In genomic region chr19:47608074-47608907, GRCh38 we compare ENCODE assay signal across 8 cellular contexts. TPM values are rescaled to one million over a fixed set of nuclear protein-coding genes. Genes with fewer than 3 reads are reported as not detected.
DNase-seq lines count a peak whose midpoint lies in the region; ATAC-seq lines count a peak whose summit lies in the region.

No MANE protein-coding gene starts in this region.

- no peaks in the 10 kb centered on the region for H3K27me3 ChIP-seq in CD4-positive, alpha-beta memory T cell (ENCODE audit: insufficient read depth, low read length)
- H3K27me3 ChIP-seq in mesenchymal stem cell (ENCODE audit: control insufficient read depth in 1 of 2, insufficient read depth in 1 of 2, low read length in 2 of 2) = peaks cover 0 to 5% of the 10 kb centered on the region in 2 experiments

- peaks cover 30% of the 10 kb centered on the region for H3K4me1 ChIP-seq in CD4-positive, alpha-beta memory T cell (ENCODE audit: insufficient read depth, low read length)
- H3K4me1 ChIP-seq in mesenchymal stem cell (ENCODE audit: control insufficient read depth, insufficient read depth, low read depth, low read length) = peaks cover 22% of the 10 kb centered on the region

- peak overlapping the region; percentile 97 for H4K91ac ChIP-seq in mesenchymal stem cell (ENCODE audit: low read length)

- H3K4me2 ChIP-seq in mesenchymal stem cell (ENCODE audit: low read length, poor library complexity, severe bottlenecking) = peak overlapping the region; percentile 72

- H3K4me1 Mint-ChIP-seq in CD4-positive, alpha-beta memory T cell = peaks cover 17 to 35% (median 25%) of the 10 kb centered on the region in 4 donors

- H3K4me3 ChIP-seq in CD4-positive, alpha-beta memory T cell (ENCODE audit: low read length in 2 of 2) = peak overlapping the region; percentile 52 to 89
- H3K4me3 ChIP-seq in mesenchymal stem cell (ENCODE audit: insufficient read depth in 1 of 2, low read depth in 1 of 2, low read length in 2 of 2) = peak overlapping the region; percentile 96 to 99

- H2AFZ ChIP-seq in mesenchymal stem cell (ENCODE audit: low read depth, low read length) = peak overlapping the region; percentile 94

- H3K14ac ChIP-seq in mesenchymal stem cell (ENCODE audit: low read length in 2 of 2) = peak overlapping the region in 1 of 2 experiments; percentile 100

- POLR2A ChIA-PET in CD4-positive, alpha-beta memory T cell (lab: Charles Lee; ENCODE audit: partially characterized antibody) = interaction anchor here (0.5 to 6.5 kb wide), 14 partner anchors 7 to 494 kb away, joined by 3 to 107 read pairs (median 4); partner anchors contain the start of genes INAFM1, KPTN, NAPA and ZNF541

- peak; percentile 93 to 98 (median 96) for DNase-seq in CD4-positive, alpha-beta memory T cell
- DNase-seq in HK-2 (ENCODE audit: unreplicated experiment) (peak; percentile 94), NCI-H82 treated with DMSO at 0.1 percent for 48 hours (lab: John Stamatoyannopoulos, UW; ENCODE audit: unreplicated experiment) (peak; percentile 44), mesenchymal stem cell (peak; percentile 94)
- DNase-seq in activated CD8-positive, alpha-beta memory T cell treated with anti-CD3 and anti-CD28 coated beads for 24 hours = peak; percentile 99
- peak; percentile 93 for DNase-seq in effector CD8-positive, alpha-beta T cell (lab: John Stamatoyannopoulos, UW)
- DNase-seq in stimulated activated CD8-positive, alpha-beta memory T cell treated with anti-CD3 and anti-CD28 coated beads, Interleukin-12 subunit alpha, Interleukin-12 subunit beta, amount 100 ng/mL, for 24 hours (ENCODE audit: extremely low read depth) = peak; percentile 82

- H3K23ac ChIP-seq in mesenchymal stem cell (ENCODE audit: low read length in 2 of 2) = peak overlapping the region; percentile 83

- H3K36me3 ChIP-seq in CD4-positive, alpha-beta memory T cell (ENCODE audit: insufficient read depth, low read length) = no peaks in the 10 kb centered on the region
- peaks cover 0 to 7% of the 10 kb centered on the region in 2 experiments for H3K36me3 ChIP-seq in mesenchymal stem cell (ENCODE audit: control insufficient read depth in 1 of 2, insufficient read depth in 2 of 2, low read depth in 1 of 2, low read length in 2 of 2)

- no peaks in the 10 kb centered on the region for H3K9me3 ChIP-seq in CD4-positive, alpha-beta memory T cell (ENCODE audit: control insufficient read depth in 1 of 2, low read length in 2 of 2)
- H3K9me3 ChIP-seq in mesenchymal stem cell (ENCODE audit: control insufficient read depth, low read length) = no peaks in the 10 kb centered on the region

- H3K4me3 Mint-ChIP-seq in CD4-positive, alpha-beta memory T cell = peak overlapping the region; percentile 80 to 89 (median 83)

- H2BK15ac ChIP-seq in mesenchymal stem cell (ENCODE audit: low read depth, poor library complexity, severe bottlenecking) = peak overlapping the region; percentile 93

- intact Hi-C loops in CD4-positive, alpha-beta memory T cell (cut with micrococcal nuclease) = loop anchor here (1.0 to 10.0 kb wide), 4 partner anchors 8 to 976 kb away; partner anchors contain the start of genes NAPA and NOP53

- WGBS in mesenchymal stem cell = under 1% methylated on average over 59 of the region's 93 CpGs

- H2BK12ac ChIP-seq in mesenchymal stem cell (ENCODE audit: low read length in 2 of 2) = peak overlapping the region; percentile 79 to 96

- H3K9ac ChIP-seq in mesenchymal stem cell (ENCODE audit: low read length) = peak overlapping the region; percentile 98

- H3K18ac ChIP-seq in mesenchymal stem cell (ENCODE audit: low read depth in 1 of 2, low read length in 2 of 2) = peak overlapping the region; percentile 90 to 100

- H4K8ac ChIP-seq in mesenchymal stem cell (ENCODE audit: low read length) = peak overlapping the region; percentile 94

- peak overlapping the region; percentile 97 to 98 for H3K4ac ChIP-seq in mesenchymal stem cell (ENCODE audit: low read depth in 1 of 2, low read length in 2 of 2)

- H3K27ac ChIP-seq in CD4-positive, alpha-beta memory T cell (ENCODE audit: low read depth, low read length) = peak overlapping the region; percentile 88
- peak overlapping the region; percentile 87 for H3K27ac ChIP-seq in mesenchymal stem cell (ENCODE audit: low read length, poor library complexity, severe bottlenecking)

- H3K9me3 Mint-ChIP-seq in CD4-positive, alpha-beta memory T cell = no peaks in the 10 kb centered on the region

- peak overlapping the region; percentile 97 for H2BK5ac ChIP-seq in mesenchymal stem cell (ENCODE audit: low read depth, low read length, poor library complexity, severe bottlenecking)

- peak overlapping the region; percentile 63 to 88 (median 77) for H3K27ac Mint-ChIP-seq in CD4-positive, alpha-beta memory T cell

- peak; percentile 69 for ATAC-seq in GM19438 (IDR thresholded peaks at IDR 0.05; ENCODE audit: low read depth, unreplicated experiment)

- H3K36me3 Mint-ChIP-seq in CD4-positive, alpha-beta memory T cell = peaks cover 0 to 8% of the 10 kb centered on the region in 2 donors

- CTCF ChIA-PET in CD4-positive, alpha-beta memory T cell (lab: Charles Lee; ENCODE audit: partially characterized antibody) = interaction anchor here (1.0 to 1.1 kb wide), 2 partner anchors 92 to 259 kb away, joined by 3 to 4 read pairs; partner anchors contain the start of gene DHX34

- H3K79me1 ChIP-seq in mesenchymal stem cell (replicated peaks; ENCODE audit: low read length, poor library complexity, severe bottlenecking) = peaks cover 9% of the 10 kb centered on the region

- no peaks in the 10 kb centered on the region for H3K27me3 Mint-ChIP-seq in CD4-positive, alpha-beta memory T cell

- H2BK120ac ChIP-seq in mesenchymal stem cell (ENCODE audit: low read depth, low read length) = peak overlapping the region; percentile 94

- H2AK5ac ChIP-seq in mesenchymal stem cell (ENCODE audit: low read length, severe bottlenecking) = no peak overlapping the region

RNA-seq across cellular contexts. Expression of gene BICRA, which starts 0.6 kb away (rescaled TPM):
- total RNA-seq in CD4-positive, alpha-beta memory T cell = 10 to 100 TPM; 31.7 to 32.9 TPM
- 1 to 10 TPM in 1 of 2 donors, not detected in 1; 2.3 TPM for polyA plus RNA-seq in CD4-positive, alpha-beta memory T cell
- 7.9 TPM for polyA plus RNA-seq in mesenchymal stem cell (2013, experiment 1 of 2)
- 7.3 TPM for polyA plus RNA-seq in mesenchymal stem cell (2013, experiment 2 of 2)

RNA-seq across cellular contexts. Expression of gene ZNF541, which starts 35.3 kb away (rescaled TPM):
- under 1 TPM; 0.53 to 0.79 TPM for total RNA-seq in CD4-positive, alpha-beta memory T cell
- polyA plus RNA-seq in CD4-positive, alpha-beta memory T cell = under 1 TPM in 1 of 2 donors, not detected in 1; 0.09 TPM
- 0.03 TPM for polyA plus RNA-seq in mesenchymal stem cell (2013, experiment 1 of 2)
- polyA plus RNA-seq in mesenchymal stem cell (2013, experiment 2 of 2) = 0.04 TPM

Comparison
In these comparisons a context has a peak if more than half of its experiments do, and no peak if none do; other contexts are left out.
1. Peak in every context shown above with its lines: DNase-seq, ATAC-seq, H3K4me3 ChIP-seq and H3K27ac ChIP-seq.
2. DNase-seq: peak in every context shown above with its lines; median percentile 99 in activated CD8-positive, alpha-beta memory T cell treated with anti-CD3 and anti-CD28 coated beads for 24 hours; 96 in CD4-positive, alpha-beta memory T cell; 94 in HK-2; 94 in mesenchymal stem cell; 93 in effector CD8-positive, alpha-beta T cell; 82 in stimulated activated CD8-positive, alpha-beta memory T cell treated with anti-CD3 and anti-CD28 coated beads, Interleukin-12 subunit alpha, Interleukin-12 subunit beta, amount 100 ng/mL, for 24 hours; 44 in NCI-H82 treated with DMSO at 0.1 percent for 48 hours.